24 cellular contexts compared by ENCODE assay signal in genomic region chr20:53444386-53444785, GRCh38.
A peak's percentile ranks its signal among the peaks of the same experiment; 100 is the strongest.
DNase-seq lines count a peak whose midpoint lies in the region; ATAC-seq and TF ChIP-seq lines count a peak whose summit lies in the region.
"Had no signal": no experiment of that assay in that cellular context is flagged by ENCODE, and none has a peak within 500 bp of the region (broad histone marks: within the 10 kb centered on the region; RNA-seq: fewer than 3 reads in every experiment).

No MANE protein-coding gene starts in this region.

- H3K36me3 Mint-ChIP-seq in brain: peaks cover 25% of the 10 kb centered on the region
- H3K36me3 Mint-ChIP-seq in activated T-helper 1 cell treated with anti-CD3 and anti-CD28 coated beads, Interleukin-12 subunit alpha, Interleukin-12 subunit beta, Interleukin-2, Interleukin-4 antibody, amounts not matched to agents 30 ng/mL and 10 ng/mL and 1 ng/mL, durations not matched to agents 14 hours and 24 hours and 36 hours (ENCODE audit: low read depth): peaks cover 16% of the 10 kb centered on the region

- intact Hi-C loops in right lobe of liver (cut with DNase I): no loop called here
- intact Hi-C loops in activated T-helper 1 cell treated with anti-CD3 and anti-CD28 coated beads, Interleukin-12 subunit alpha, Interleukin-12 subunit beta, Interleukin-2, Interleukin-4 antibody, amounts not matched to agents 30 ng/mL and 10 ng/mL and 1 ng/mL, durations not matched to agents 14 hours and 24 hours and 36 hours (cut with micrococcal nuclease): no loop called here

- no peaks in the 10 kb centered on the region for H3F3A ChIP-seq in smooth muscle cell (ENCODE audit: low read depth)

- DNase-seq in DMS53 (lab: John Stamatoyannopoulos, UW) (peak; percentile 10), DMS53 treated with DMSO at 0.1 percent for 48 hours (lab: John Stamatoyannopoulos, UW; ENCODE audit: unreplicated experiment) (no peak), right lobe of liver (no peak), smooth muscle cell (lab: John Stamatoyannopoulos, UW; ENCODE audit: unreplicated experiment) (no peak), KG1 (lab: John Stamatoyannopoulos, UW) (no peak)
- DNase-seq in activated T-helper 1 cell treated with anti-CD3 and anti-CD28 coated beads, Interleukin-12 subunit alpha, Interleukin-12 subunit beta, Interleukin-2, Interleukin-4 antibody, amounts not matched to agents 30 ng/mL and 10 ng/mL and 1 ng/mL, durations not matched to agents 14 hours and 24 hours and 36 hours (ENCODE audit: low spot score): no peak
- DNase-seq: activated CD4-positive, CD25-positive, alpha-beta regulatory T cell treated with anti-CD3 and anti-CD28 coated beads, Interleukin-2, amount 50 U/mL, for 72 hours; activated naive CD4-positive, alpha-beta T cell treated with anti-CD3 and anti-CD28 coated beads, Interleukin-2, amount 10 ng/mL, durations not matched to agents 7 days and 5 days; activated T-cell treated with anti-CD3 and anti-CD28 coated beads, Interleukin-2, amount 50 U/mL, for 24 hours; CD8-positive, alpha-beta memory T cell; DND-41; effector memory CD8-positive, alpha-beta T cell; MM.1S; NCI-H187; RPMI8226; stimulated activated CD4-positive, alpha-beta T cell treated with anti-CD3 and anti-CD28 coated beads, Interleukin-4, amount 100 ng/mL, for 24 hours; stimulated activated naive CD8-positive, alpha-beta T cell treated with anti-CD3 and anti-CD28 coated beads, Interleukin-15, amount 100 ng/mL, for 72 hours; T-helper 9 cell; transverse colon had no signal

- H4K20me1 ChIP-seq in smooth muscle cell (ENCODE audit: low read depth): no peaks in the 10 kb centered on the region

- no peaks in the 10 kb centered on the region for H3K9me3 ChIP-seq in right lobe of liver
- H3K9me3 ChIP-seq in smooth muscle cell (replicated peaks; ENCODE audit: low read depth): no peaks in the 10 kb centered on the region

- H3K4me2 ChIP-seq in smooth muscle cell: peak overlapping the region; percentile 45

- H3K4me1 ChIP-seq in right lobe of liver: no peaks in the 10 kb centered on the region
- H3K4me1 ChIP-seq in smooth muscle cell (ENCODE audit: low read depth): peaks cover 14% of the 10 kb centered on the region
- H3K4me1 ChIP-seq: transverse colon had no signal

- no peak for TF ChIP-seq CTCF in brain (conservative IDR thresholded peaks at IDR 0.05)
- no peak for TF ChIP-seq CTCF in right lobe of liver (IDR thresholded peaks at IDR 0.05)
- no peak for TF ChIP-seq CTCF in smooth muscle cell (IDR thresholded peaks at IDR 0.05; ENCODE audit: borderline replicate concordance, insufficient read depth, poor library complexity, severe bottlenecking)

- H3K4me3 ChIP-seq in right lobe of liver: no peak overlapping the region
- no peak overlapping the region for H3K4me3 ChIP-seq in smooth muscle cell
- H3K4me3 ChIP-seq: lung, skin epidermis, transverse colon had no signal

- no peaks in the 10 kb centered on the region for H3K79me2 ChIP-seq in smooth muscle cell (ENCODE audit: low read depth)

- peaks cover 42% of the 10 kb centered on the region for H3K4me1 Mint-ChIP-seq in brain
- H3K4me1 Mint-ChIP-seq in activated T-helper 1 cell treated with anti-CD3 and anti-CD28 coated beads, Interleukin-12 subunit alpha, Interleukin-12 subunit beta, Interleukin-2, Interleukin-4 antibody, amounts not matched to agents 30 ng/mL and 10 ng/mL and 1 ng/mL, durations not matched to agents 14 hours and 24 hours and 36 hours (ENCODE audit: low read depth): no peaks in the 10 kb centered on the region
- H3K4me1 Mint-ChIP-seq: activated naive CD4-positive, alpha-beta T cell treated with anti-CD3 and anti-CD28 coated beads, Interleukin-2, amount 10 ng/mL, durations not matched to agents 7 days and 5 days; CD8-positive, alpha-beta memory T cell; stimulated activated naive CD8-positive, alpha-beta T cell treated with anti-CD3 and anti-CD28 coated beads, Interleukin-15, amount 100 ng/mL, for 72 hours had no signal

- H3K27me3 Mint-ChIP-seq in brain: peaks cover 13% of the 10 kb centered on the region
- H3K27me3 Mint-ChIP-seq in activated T-helper 1 cell treated with anti-CD3 and anti-CD28 coated beads, Interleukin-12 subunit alpha, Interleukin-12 subunit beta, Interleukin-2, Interleukin-4 antibody, amounts not matched to agents 30 ng/mL and 10 ng/mL and 1 ng/mL, durations not matched to agents 14 hours and 24 hours and 36 hours (ENCODE audit: insufficient read depth): no peaks in the 10 kb centered on the region
- H3K27me3 Mint-ChIP-seq: activated naive CD4-positive, alpha-beta T cell treated with anti-CD3 and anti-CD28 coated beads, Interleukin-2, amount 10 ng/mL, durations not matched to agents 7 days and 5 days; activated T-cell treated with anti-CD3 and anti-CD28 coated beads, Interleukin-2, amount 50 U/mL, for 24 hours; stimulated activated naive CD8-positive, alpha-beta T cell treated with anti-CD3 and anti-CD28 coated beads, Interleukin-15, amount 100 ng/mL, for 72 hours had no signal

- H3K27me3 ChIP-seq in right lobe of liver (no peaks in the 10 kb centered on the region), smooth muscle cell (ENCODE audit: low read depth) (no peaks in the 10 kb centered on the region)
- H3K27me3 ChIP-seq: transverse colon had no signal

- 29% methylated on average over 8 of the region's 8 CpGs for WGBS in right lobe of liver (ENCODE audit: insufficient coverage, low coverage, low lambda C conversion rate, missing lambda C conversion rate)
- 47% methylated on average over 8 of the region's 8 CpGs for WGBS in smooth muscle cell (ENCODE audit: low lambda C conversion rate)

- H3K9me3 Mint-ChIP-seq in brain: peaks cover 22 to 30% (median 28%) of the 10 kb centered on the region in 5 experiments
- H3K9me3 Mint-ChIP-seq in activated T-helper 1 cell treated with anti-CD3 and anti-CD28 coated beads, Interleukin-12 subunit alpha, Interleukin-12 subunit beta, Interleukin-2, Interleukin-4 antibody, amounts not matched to agents 30 ng/mL and 10 ng/mL and 1 ng/mL, durations not matched to agents 14 hours and 24 hours and 36 hours: peaks cover 35% of the 10 kb centered on the region

- no peak overlapping the region for H2AFZ ChIP-seq in smooth muscle cell (ENCODE audit: low read depth)

- H3K36me3 ChIP-seq in right lobe of liver (no peaks in the 10 kb centered on the region), smooth muscle cell (ENCODE audit: low read depth) (no peaks in the 10 kb centered on the region)
- H3K36me3 ChIP-seq: transverse colon had no signal

- TF ChIP-seq POLR2A in right lobe of liver (IDR thresholded peaks at IDR 0.05): no peak

- no peak overlapping the region for H3K9ac ChIP-seq in smooth muscle cell (ENCODE audit: low read depth)

- ATAC-seq in right lobe of liver (peak; percentile 50 to 89 (median 78)), GM21381 (IDR thresholded peaks at IDR 0.05; ENCODE audit: unreplicated experiment) (no peak)
- ATAC-seq: effector memory CD8-positive, alpha-beta T cell; stimulated activated naive CD8-positive, alpha-beta T cell treated with anti-CD3 and anti-CD28 coated beads, Interleukin-15, amount 100 ng/mL, for 72 hours had no signal

- peak overlapping the region in 1 of 5 experiments; percentile 24 for H3K4me3 Mint-ChIP-seq in brain
- no peak overlapping the region for H3K4me3 Mint-ChIP-seq in activated T-helper 1 cell treated with anti-CD3 and anti-CD28 coated beads, Interleukin-12 subunit alpha, Interleukin-12 subunit beta, Interleukin-2, Interleukin-4 antibody, amounts not matched to agents 30 ng/mL and 10 ng/mL and 1 ng/mL, durations not matched to agents 14 hours and 24 hours and 36 hours
- H3K4me3 Mint-ChIP-seq: activated naive CD4-positive, alpha-beta T cell treated with anti-CD3 and anti-CD28 coated beads, Interleukin-2, amount 10 ng/mL, durations not matched to agents 7 days and 5 days; activated T-cell treated with anti-CD3 and anti-CD28 coated beads, Interleukin-2, amount 50 U/mL, for 24 hours; CD8-positive, alpha-beta memory T cell; effector memory CD8-positive, alpha-beta T cell; stimulated activated naive CD8-positive, alpha-beta T cell treated with anti-CD3 and anti-CD28 coated beads, Interleukin-15, amount 100 ng/mL, for 72 hours had no signal

- H3K27ac Mint-ChIP-seq in brain: peak overlapping the region in 3 of 5 experiments; percentile 31 to 69 (median 35)
- H3K27ac Mint-ChIP-seq in activated T-helper 1 cell treated with anti-CD3 and anti-CD28 coated beads, Interleukin-12 subunit alpha, Interleukin-12 subunit beta, Interleukin-2, Interleukin-4 antibody, amounts not matched to agents 30 ng/mL and 10 ng/mL and 1 ng/mL, durations not matched to agents 14 hours and 24 hours and 36 hours: no peak overlapping the region
- H3K27ac Mint-ChIP-seq: activated naive CD4-positive, alpha-beta T cell treated with anti-CD3 and anti-CD28 coated beads, Interleukin-2, amount 10 ng/mL, durations not matched to agents 7 days and 5 days; activated T-cell treated with anti-CD3 and anti-CD28 coated beads, Interleukin-2, amount 50 U/mL, for 24 hours; CD8-positive, alpha-beta memory T cell; stimulated activated naive CD8-positive, alpha-beta T cell treated with anti-CD3 and anti-CD28 coated beads, Interleukin-15, amount 100 ng/mL, for 72 hours had no signal

- H3K27ac ChIP-seq in right lobe of liver (no peak overlapping the region), smooth muscle cell (ENCODE audit: low read depth) (peak overlapping the region; percentile 21)
- H3K27ac ChIP-seq: 22Rv1, skin epidermis, transverse colon had no signal
